In the genomic region with DNA sequence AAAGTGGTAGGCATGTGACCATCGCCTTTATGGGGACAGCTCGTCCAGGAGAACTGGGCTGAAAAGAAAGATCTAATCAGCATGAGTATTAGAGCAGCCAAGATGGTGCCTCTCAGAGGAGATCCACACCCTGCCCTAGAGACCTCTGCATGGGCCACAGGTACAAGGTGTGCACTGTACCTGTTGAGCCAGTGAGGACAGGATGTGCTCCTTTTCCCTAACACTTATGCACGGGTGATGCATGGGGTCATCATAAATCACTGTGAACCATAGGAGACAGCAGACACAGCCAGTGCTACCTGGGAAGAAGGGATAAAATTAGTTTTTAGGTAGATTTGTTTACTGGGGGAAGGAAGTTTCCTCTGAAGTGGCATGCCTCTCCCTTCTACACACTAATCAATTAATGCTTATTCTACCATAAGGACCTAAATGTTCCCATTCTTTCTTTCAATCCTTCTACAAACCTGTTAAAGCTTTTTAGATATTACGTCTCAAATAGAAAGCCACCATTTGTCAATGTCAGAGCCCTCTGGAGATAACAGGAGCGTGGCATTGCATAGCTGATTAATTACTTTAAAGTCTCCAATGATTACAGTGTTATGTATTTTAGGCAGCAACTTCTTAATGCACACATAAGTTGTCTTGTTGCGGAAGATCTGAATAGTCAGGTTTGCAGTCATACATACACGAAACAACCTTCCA, we compare ENCODE assay signal across 18 cellular contexts. TPM values are rescaled to one million over a fixed set of nuclear protein-coding genes. Genes with fewer than 3 reads are reported as not detected.
A peak's percentile ranks its signal among the peaks of the same experiment; 100 is the strongest.
DNase-seq lines count a peak whose midpoint lies in the region; ATAC-seq and TF ChIP-seq lines count a peak whose summit lies in the region.
"Had no signal": no experiment of that assay in that cellular context is flagged by ENCODE, and none has a peak within 500 bp of the region (broad histone marks: within the 10 kb centered on the region; RNA-seq: fewer than 3 reads in every experiment).

No MANE protein-coding gene starts in this region.

- H3K4me1 ChIP-seq in HEK293 (ENCODE audit: control insufficient read depth, insufficient read depth, low read length) (no peaks in the 10 kb centered on the region), osteoblast (ENCODE audit: insufficient read depth, low read length) (no peaks in the 10 kb centered on the region)
- H3K4me1 ChIP-seq: A549, Caco-2 had no signal

- peaks cover 66% of the 10 kb centered on the region for H3K4me1 Mint-ChIP-seq in activated CD4-positive, alpha-beta T cell treated with anti-CD3 and anti-CD28 coated beads for 36 hours
- H3K4me1 Mint-ChIP-seq: B cell had no signal

- no peak overlapping the region for H3K4me3 Mint-ChIP-seq in activated CD4-positive, alpha-beta T cell treated with anti-CD3 and anti-CD28 coated beads for 36 hours
- H3K4me3 Mint-ChIP-seq: B cell; CD4-positive, alpha-beta T cell; CD8-positive, alpha-beta T cell had no signal

- H3K36me3 Mint-ChIP-seq in activated CD4-positive, alpha-beta T cell treated with anti-CD3 and anti-CD28 coated beads for 36 hours (ENCODE audit: low read depth), result peaks cover 4% of the 10 kb centered on the region
- H3K36me3 Mint-ChIP-seq: CD8-positive, alpha-beta T cell had no signal

- H3K36me3 ChIP-seq in HEK293 (ENCODE audit: control insufficient read depth in 2 of 2, insufficient read depth in 1 of 2, low read length in 2 of 2) (no peaks in the 10 kb centered on the region), osteoblast (ENCODE audit: insufficient read depth, low read length) (no peaks in the 10 kb centered on the region)
- H3K36me3 ChIP-seq: BLaER1 treated with 17β-estradiol and CSF1 and Interleukin-3, amounts not matched to agents 10 nM and 100 nM had no signal

- CTCF ChIA-PET in activated CD4-positive, alpha-beta T cell treated with anti-CD3 and anti-CD28 coated beads for 36 hours (lab: Charles Lee), result interaction anchor here (0.9 kb wide), 1 partner anchor 86 kb away, joined by 3 read pairs; no protein-coding TSS in a partner anchor
- CTCF ChIA-PET in HEK293 (lab: Yijun Ruan, JAX), result no interaction called here

- no peaks in the 10 kb centered on the region for H3K27me3 Mint-ChIP-seq in activated CD4-positive, alpha-beta T cell treated with anti-CD3 and anti-CD28 coated beads for 36 hours
- H3K27me3 Mint-ChIP-seq: CD4-positive, alpha-beta T cell had no signal

- H2AFZ ChIP-seq in osteoblast (ENCODE audit: low read length), result no peak overlapping the region

- H3K9me3 ChIP-seq in HEK293 (ENCODE audit: control insufficient read depth, insufficient read depth, low read depth, low read length) (no peaks in the 10 kb centered on the region), osteoblast (ENCODE audit: low read depth, low read length) (no peaks in the 10 kb centered on the region)
- H3K9me3 ChIP-seq: A549; BLaER1 treated with 17β-estradiol and CSF1 and Interleukin-3, amounts not matched to agents 10 nM and 100 nM; Caco-2 had no signal

- H3K27me3 ChIP-seq in osteoblast (ENCODE audit: insufficient read depth, low read length), result no peaks in the 10 kb centered on the region
- H3K27me3 ChIP-seq: BLaER1 treated with 17β-estradiol and CSF1 and Interleukin-3, amounts not matched to agents 10 nM and 100 nM had no signal

- no peak overlapping the region for H3K4me3 ChIP-seq in HEK293 (ENCODE audit: low read depth, low read length)
- no peak overlapping the region for H3K4me3 ChIP-seq in osteoblast (ENCODE audit: insufficient read depth, low read length)
- H3K4me3 ChIP-seq: A549; BLaER1 treated with 17β-estradiol and CSF1 and Interleukin-3, amounts not matched to agents 10 nM and 100 nM had no signal

- no peak for DNase-seq in activated CD4-positive, alpha-beta T cell treated with anti-CD3 and anti-CD28 coated beads for 36 hours
- no peak for DNase-seq in activated CD4-positive, alpha-beta T cell treated with anti-CD3 and anti-CD28 coated beads for 4 hours
- peak; percentile 58 for DNase-seq in osteoblast (ENCODE audit: insufficient read length, low spot score, missing footprints)
- DNase-seq: AML-193; Caco-2; Calu3; CD4-positive, alpha-beta T cell; CD8-positive, alpha-beta T cell; DMS79 treated with DMSO at 0.1 percent for 48 hours; GF-D8 had no signal

- intact Hi-C loops in activated CD4-positive, alpha-beta T cell treated with anti-CD3 and anti-CD28 coated beads for 36 hours (cut with DNase I, micrococcal nuclease), result loop anchor here in 1 of 2 experiments (10.0 kb wide), 1 partner anchor 782 kb away; no protein-coding TSS in a partner anchor

- TF ChIP-seq CTCF in HEK293 (tag by site-specific recombination; IDR thresholded peaks at IDR 0.05) (no peak), osteoblast (IDR thresholded peaks at IDR 0.05; ENCODE audit: extremely low read depth, low read depth, low read length) (no peak)

- no peaks in the 10 kb centered on the region for H4K20me1 ChIP-seq in osteoblast (ENCODE audit: insufficient read depth, low read length)
- H4K20me1 ChIP-seq: BLaER1 treated with 17β-estradiol and CSF1 and Interleukin-3, amounts not matched to agents 10 nM and 100 nM had no signal

- H3K4me2 ChIP-seq in osteoblast (ENCODE audit: insufficient read depth, low read length), result no peak overlapping the region
- H3K4me2 ChIP-seq: A549; BLaER1 treated with 17β-estradiol and CSF1 and Interleukin-3, amounts not matched to agents 10 nM and 100 nM had no signal

- H3K9me3 Mint-ChIP-seq in activated CD4-positive, alpha-beta T cell treated with anti-CD3 and anti-CD28 coated beads for 36 hours (ENCODE audit: low read depth), result peaks cover 8% of the 10 kb centered on the region
- H3K9me3 Mint-ChIP-seq: CD4-positive, alpha-beta T cell; CD8-positive, alpha-beta T cell had no signal

- peak overlapping the region; percentile 79 for H3K27ac Mint-ChIP-seq in activated CD4-positive, alpha-beta T cell treated with anti-CD3 and anti-CD28 coated beads for 36 hours
- H3K27ac Mint-ChIP-seq: B cell; CD4-positive, alpha-beta T cell; CD8-positive, alpha-beta T cell had no signal

- no peak for ATAC-seq in activated CD4-positive, alpha-beta T cell treated with anti-CD3 and anti-CD28 coated beads for 36 hours
- ATAC-seq in SK-N-SH treated with all-trans-retinoic acid at 6 μM for 48 hours, result no peak
- ATAC-seq: A549; CD8-positive, alpha-beta T cell had no signal

- H3K79me2 ChIP-seq in osteoblast (ENCODE audit: insufficient read depth, low read length), result no peaks in the 10 kb centered on the region

- H3K27ac ChIP-seq in HEK293 (ENCODE audit: extremely low read depth, low read depth, low read length) (no peak overlapping the region), osteoblast (ENCODE audit: low read depth, low read length) (no peak overlapping the region)
- H3K27ac ChIP-seq: 22Rv1; A549; BLaER1 treated with 17β-estradiol and CSF1 and Interleukin-3, amounts not matched to agents 10 nM and 100 nM; C4-2B had no signal

- POLR2A ChIA-PET in activated CD4-positive, alpha-beta T cell treated with anti-CD3 and anti-CD28 coated beads for 36 hours (lab: Charles Lee), result interaction anchor here (0.5 kb wide), 1 partner anchor 1546 kb away, joined by 4 read pairs; no protein-coding TSS in a partner anchor
- POLR2A ChIA-PET in HEK293 (lab: Yijun Ruan, JAX), result no interaction called here

TF ChIP-seq in HEK293, 187 proteins besides CTCF, POLR2A, EP300 and RAD21:
- TF ChIP-seq ZNF302 (tag by site-specific recombination; IDR thresholded peaks at IDR 0.05; ENCODE audit: low read depth) (no peak), SCRT2 (tag by site-specific recombination; IDR thresholded peaks at IDR 0.05) (peak; percentile 53; the same call in 1 of the 2 replicates)

TF ChIP-seq in SK-N-SH treated with all-trans-retinoic acid at 6 μM for 48 hours, 23 proteins besides CTCF, POLR2A, EP300 and RAD21:
- TF ChIP-seq, protein P1, sequence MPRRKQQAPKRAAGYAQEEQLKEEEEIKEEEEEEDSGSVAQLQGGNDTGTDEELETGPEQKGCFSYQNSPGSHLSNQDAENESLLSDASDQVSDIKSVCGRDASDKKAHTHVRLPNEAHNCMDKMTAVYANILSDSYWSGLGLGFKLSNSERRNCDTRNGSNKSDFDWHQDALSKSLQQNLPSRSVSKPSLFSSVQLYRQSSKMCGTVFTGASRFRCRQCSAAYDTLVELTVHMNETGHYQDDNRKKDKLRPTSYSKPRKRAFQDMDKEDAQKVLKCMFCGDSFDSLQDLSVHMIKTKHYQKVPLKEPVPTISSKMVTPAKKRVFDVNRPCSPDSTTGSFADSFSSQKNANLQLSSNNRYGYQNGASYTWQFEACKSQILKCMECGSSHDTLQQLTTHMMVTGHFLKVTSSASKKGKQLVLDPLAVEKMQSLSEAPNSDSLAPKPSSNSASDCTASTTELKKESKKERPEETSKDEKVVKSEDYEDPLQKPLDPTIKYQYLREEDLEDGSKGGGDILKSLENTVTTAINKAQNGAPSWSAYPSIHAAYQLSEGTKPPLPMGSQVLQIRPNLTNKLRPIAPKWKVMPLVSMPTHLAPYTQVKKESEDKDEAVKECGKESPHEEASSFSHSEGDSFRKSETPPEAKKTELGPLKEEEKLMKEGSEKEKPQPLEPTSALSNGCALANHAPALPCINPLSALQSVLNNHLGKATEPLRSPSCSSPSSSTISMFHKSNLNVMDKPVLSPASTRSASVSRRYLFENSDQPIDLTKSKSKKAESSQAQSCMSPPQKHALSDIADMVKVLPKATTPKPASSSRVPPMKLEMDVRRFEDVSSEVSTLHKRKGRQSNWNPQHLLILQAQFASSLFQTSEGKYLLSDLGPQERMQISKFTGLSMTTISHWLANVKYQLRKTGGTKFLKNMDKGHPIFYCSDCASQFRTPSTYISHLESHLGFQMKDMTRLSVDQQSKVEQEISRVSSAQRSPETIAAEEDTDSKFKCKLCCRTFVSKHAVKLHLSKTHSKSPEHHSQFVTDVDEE (CRISPR knock-in tag; IDR thresholded peaks at IDR 0.05), result no peak
- TF ChIP-seq ARNTL (CRISPR knock-in tag; IDR thresholded peaks at IDR 0.05; ENCODE audit: borderline replicate concordance, low read depth) (no peak), ZFP30 (CRISPR knock-in tag; IDR thresholded peaks at IDR 0.05) (no peak), PPARA (CRISPR knock-in tag; IDR thresholded peaks at IDR 0.05; ENCODE audit: borderline replicate concordance) (no peak), TCF4 (CRISPR knock-in tag; IDR thresholded peaks at IDR 0.05; ENCODE audit: borderline replicate concordance) (no peak), OSR1 (CRISPR knock-in tag; IDR thresholded peaks at IDR 0.05) (no peak), ZFP3 (CRISPR knock-in tag; IDR thresholded peaks at IDR 0.05) (no peak)

RNA-seq across cellular contexts. Expression of a gene that starts 13.6 kb away (rescaled TPM):
- total RNA-seq in activated CD4-positive, alpha-beta T cell treated with anti-CD3 and anti-CD28 coated beads for 36 hours, result under 1 TPM in 1 of 2 experiments, not detected in 1; 0.07 TPM
- not detected in 2 replicates for total RNA-seq in osteoblast
- total RNA-seq: A172; B cell; Caco-2; Calu3; CD4-positive, alpha-beta T cell; CD8-positive, alpha-beta T cell had no signal

RNA-seq across cellular contexts. Expression of a gene that starts 42.9 kb away (rescaled TPM):
- total RNA-seq in activated CD4-positive, alpha-beta T cell treated with anti-CD3 and anti-CD28 coated beads for 36 hours, result under 1 TPM; 0.21 to 0.33 TPM
- total RNA-seq in osteoblast, result not detected in 2 replicates
- total RNA-seq: A172, B cell, Caco-2, Calu3 had no signal

RNA-seq across cellular contexts. Expression of a gene that starts 45.7 kb away (rescaled TPM):
- total RNA-seq in activated CD4-positive, alpha-beta T cell treated with anti-CD3 and anti-CD28 coated beads for 36 hours, result 10 to 100 TPM; 24.9 TPM
- total RNA-seq in osteoblast, result 13.0 and 13.3 TPM in 2 replicates
